Comparison of ENCODE assay signal across 1 cellular context in the genomic region with DNA sequence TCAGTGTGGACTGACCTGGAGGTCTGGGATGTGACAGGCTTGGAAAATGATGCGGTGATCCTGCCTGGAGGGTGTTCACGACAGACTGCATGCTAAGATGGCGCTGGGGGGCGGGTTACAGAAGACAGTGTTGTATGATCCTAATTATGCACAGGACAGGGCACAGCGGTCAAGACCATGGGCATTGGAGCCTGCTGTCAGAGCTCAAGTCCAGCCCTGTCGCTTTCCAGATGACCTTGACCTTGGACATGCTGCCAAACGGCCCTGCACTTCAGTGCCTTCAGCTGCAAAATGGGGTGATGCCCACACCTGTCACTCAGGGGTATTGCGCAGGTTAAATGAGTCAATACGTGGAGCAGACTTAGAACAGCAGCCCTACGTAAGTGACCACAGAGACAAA.
TF ChIP-seq lines count a peak whose summit lies in the region.

No MANE protein-coding gene starts in this region.

TF ChIP-seq in H1, 55 proteins besides CTCF, POLR2A, EP300 and RAD21:
- TF ChIP-seq TEAD4 (IDR thresholded peaks at IDR 0.05; ENCODE audit: low read depth, low read length) (no peak), NRF1 (IDR thresholded peaks at IDR 0.05; ENCODE audit: low read depth, low read length) (no peak), POLR2AphosphoS5 (IDR thresholded peaks at IDR 0.05; ENCODE audit: low read depth, low read length) (no peak), SP1 (IDR thresholded peaks at IDR 0.05; ENCODE audit: low read depth, low read length) (no peak), CHD1 (IDR thresholded peaks at IDR 0.05; ENCODE audit: low read depth, low read length) (no peak), POU5F1 (IDR thresholded peaks at IDR 0.05; ENCODE audit: low read depth, low read length) (no peak), ASH2L (IDR thresholded peaks at IDR 0.05; ENCODE audit: low read length) (no peak), CTBP2 (IDR thresholded peaks at IDR 0.05; ENCODE audit: borderline replicate concordance, insufficient read depth, insufficient read length, low read length) (no peak), BACH1 (IDR thresholded peaks at IDR 0.05; ENCODE audit: low read length) (no peak), EZH2 (IDR thresholded peaks at IDR 0.05; ENCODE audit: low read depth, low read length, severe bottlenecking) (no peak), BCL11A (IDR thresholded peaks at IDR 0.05; ENCODE audit: low read depth in 2 of 2, low read length in 2 of 2) (no peak), RXRA (IDR thresholded peaks at IDR 0.05; ENCODE audit: insufficient read depth, low read depth, low read length) (no peak), YY1 (IDR thresholded peaks at IDR 0.05; ENCODE audit: low read depth, low read length) (no peak), SUZ12 (IDR thresholded peaks at IDR 0.05; ENCODE audit: low read length) (no peak)
- TF ChIP-seq, protein P1, sequence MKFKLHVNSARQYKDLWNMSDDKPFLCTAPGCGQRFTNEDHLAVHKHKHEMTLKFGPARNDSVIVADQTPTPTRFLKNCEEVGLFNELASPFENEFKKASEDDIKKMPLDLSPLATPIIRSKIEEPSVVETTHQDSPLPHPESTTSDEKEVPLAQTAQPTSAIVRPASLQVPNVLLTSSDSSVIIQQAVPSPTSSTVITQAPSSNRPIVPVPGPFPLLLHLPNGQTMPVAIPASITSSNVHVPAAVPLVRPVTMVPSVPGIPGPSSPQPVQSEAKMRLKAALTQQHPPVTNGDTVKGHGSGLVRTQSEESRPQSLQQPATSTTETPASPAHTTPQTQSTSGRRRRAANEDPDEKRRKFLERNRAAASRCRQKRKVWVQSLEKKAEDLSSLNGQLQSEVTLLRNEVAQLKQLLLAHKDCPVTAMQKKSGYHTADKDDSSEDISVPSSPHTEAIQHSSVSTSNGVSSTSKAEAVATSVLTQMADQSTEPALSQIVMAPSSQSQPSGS (IDR thresholded peaks at IDR 0.05; ENCODE audit: low read length), result no peak
